ENCODE assay signal across 9 cellular contexts in genomic region chr1:1136547-1137230, GRCh38. TPM values are rescaled to one million over a fixed set of nuclear protein-coding genes. Genes with fewer than 3 reads are reported as not detected.
A peak's percentile ranks its signal among the peaks of the same experiment; 100 is the strongest.
DNase-seq lines count a peak whose midpoint lies in the region; ATAC-seq and TF ChIP-seq lines count a peak whose summit lies in the region.
"Had no signal": no experiment of that assay in that cellular context is flagged by ENCODE, and none has a peak within 500 bp of the region (broad histone marks: within the 10 kb centered on the region; RNA-seq: fewer than 3 reads in every experiment).

No MANE protein-coding gene starts in this region.

- H3K27me3 ChIP-seq in prostate gland (replicated peaks; ENCODE audit: insufficient read depth), result no peaks in the 10 kb centered on the region
- no peaks in the 10 kb centered on the region for H3K27me3 ChIP-seq in BE2C

- no peaks in the 10 kb centered on the region for H3K36me3 ChIP-seq in prostate gland
- no peaks in the 10 kb centered on the region for H3K36me3 ChIP-seq in BE2C

- H3K27me3 Mint-ChIP-seq in activated T-helper 1 cell treated with anti-CD3 and anti-CD28 coated beads, Interleukin-12 subunit alpha, Interleukin-12 subunit beta, Interleukin-2, Interleukin-4 antibody, amounts not matched to agents 30 ng/mL and 10 ng/mL and 1 ng/mL, durations not matched to agents 14 hours and 24 hours and 36 hours (ENCODE audit: insufficient read depth), result no peaks in the 10 kb centered on the region
- H3K27me3 Mint-ChIP-seq in mesothelial cell of epicardium (ENCODE audit: low read depth), result peaks cover 15% of the 10 kb centered on the region

- H3K9me3 ChIP-seq in prostate gland (no peaks in the 10 kb centered on the region), BE2C (no peaks in the 10 kb centered on the region)

- peak; percentile 17 for ATAC-seq in GM19452 (IDR thresholded peaks at IDR 0.05; ENCODE audit: unreplicated experiment)
- ATAC-seq in GM19455 (IDR thresholded peaks at IDR 0.05; ENCODE audit: unreplicated experiment), result no peak

- no peaks in the 10 kb centered on the region for H3K36me3 Mint-ChIP-seq in activated T-helper 1 cell treated with anti-CD3 and anti-CD28 coated beads, Interleukin-12 subunit alpha, Interleukin-12 subunit beta, Interleukin-2, Interleukin-4 antibody, amounts not matched to agents 30 ng/mL and 10 ng/mL and 1 ng/mL, durations not matched to agents 14 hours and 24 hours and 36 hours (ENCODE audit: low read depth)
- no peaks in the 10 kb centered on the region for H3K36me3 Mint-ChIP-seq in mesothelial cell of epicardium

- peak overlapping the region in 1 of 2 donors; percentile 45 for H3K27ac ChIP-seq in prostate gland

- H3K4me3 Mint-ChIP-seq in activated T-helper 1 cell treated with anti-CD3 and anti-CD28 coated beads, Interleukin-12 subunit alpha, Interleukin-12 subunit beta, Interleukin-2, Interleukin-4 antibody, amounts not matched to agents 30 ng/mL and 10 ng/mL and 1 ng/mL, durations not matched to agents 14 hours and 24 hours and 36 hours, result no peak overlapping the region
- no peak overlapping the region for H3K4me3 Mint-ChIP-seq in mesothelial cell of epicardium

- peak overlapping the region; percentile 25 to 29 for H3K4me3 ChIP-seq in prostate gland
- no peak overlapping the region for H3K4me3 ChIP-seq in BE2C (ENCODE audit: low read depth, low read length)

- WGBS in prostate gland, result 4% methylated on average over 45 of the region's 48 CpGs

- H3K27ac Mint-ChIP-seq in activated T-helper 1 cell treated with anti-CD3 and anti-CD28 coated beads, Interleukin-12 subunit alpha, Interleukin-12 subunit beta, Interleukin-2, Interleukin-4 antibody, amounts not matched to agents 30 ng/mL and 10 ng/mL and 1 ng/mL, durations not matched to agents 14 hours and 24 hours and 36 hours, result peak overlapping the region; percentile 18
- no peak overlapping the region for H3K27ac Mint-ChIP-seq in mesothelial cell of epicardium

- DNase-seq in NCI-H1105 treated with DMSO at 0.1 percent for 48 hours (lab: John Stamatoyannopoulos, UW), result peak; percentile 93
- DNase-seq in activated T-helper 1 cell treated with anti-CD3 and anti-CD28 coated beads, Interleukin-12 subunit alpha, Interleukin-12 subunit beta, Interleukin-2, Interleukin-4 antibody, amounts not matched to agents 30 ng/mL and 10 ng/mL and 1 ng/mL, durations not matched to agents 14 hours and 24 hours and 36 hours (ENCODE audit: low spot score), result no peak
- DNase-seq in prostate gland (ENCODE audit: low spot score), result peak; percentile 33
- DNase-seq in BE2C, result no peak
- no peak for DNase-seq in mesothelial cell of epicardium (ENCODE audit: low spot score in 2 of 2, unreplicated experiment in 2 of 2)
- no peak for DNase-seq in dermis blood vessel endothelial cell

- no peak for TF ChIP-seq POLR2A in prostate gland (IDR thresholded peaks at IDR 0.05)

- H3K9me3 Mint-ChIP-seq in activated T-helper 1 cell treated with anti-CD3 and anti-CD28 coated beads, Interleukin-12 subunit alpha, Interleukin-12 subunit beta, Interleukin-2, Interleukin-4 antibody, amounts not matched to agents 30 ng/mL and 10 ng/mL and 1 ng/mL, durations not matched to agents 14 hours and 24 hours and 36 hours, result no peaks in the 10 kb centered on the region
- no peaks in the 10 kb centered on the region for H3K9me3 Mint-ChIP-seq in mesothelial cell of epicardium

- peaks cover 10% of the 10 kb centered on the region for H3K4me1 ChIP-seq in prostate gland (replicated peaks)
- H3K4me1 ChIP-seq in BE2C, result no peaks in the 10 kb centered on the region

- TF ChIP-seq CTCF in prostate gland (IDR thresholded peaks at IDR 0.05), result no peak
- no peak for TF ChIP-seq CTCF in BE2C (IDR thresholded peaks at IDR 0.05; ENCODE audit: low read depth, low read length)
- TF ChIP-seq CTCF in mesothelial cell of epicardium (IDR thresholded peaks at IDR 0.05; ENCODE audit: unreplicated experiment), result no peak

- peaks cover 9% of the 10 kb centered on the region for H3K4me1 Mint-ChIP-seq in activated T-helper 1 cell treated with anti-CD3 and anti-CD28 coated beads, Interleukin-12 subunit alpha, Interleukin-12 subunit beta, Interleukin-2, Interleukin-4 antibody, amounts not matched to agents 30 ng/mL and 10 ng/mL and 1 ng/mL, durations not matched to agents 14 hours and 24 hours and 36 hours (ENCODE audit: low read depth)
- H3K4me1 Mint-ChIP-seq in mesothelial cell of epicardium, result peaks cover 8% of the 10 kb centered on the region

- intact Hi-C loops in activated T-helper 1 cell treated with anti-CD3 and anti-CD28 coated beads, Interleukin-12 subunit alpha, Interleukin-12 subunit beta, Interleukin-2, Interleukin-4 antibody, amounts not matched to agents 30 ng/mL and 10 ng/mL and 1 ng/mL, durations not matched to agents 14 hours and 24 hours and 36 hours (cut with micrococcal nuclease), result loop anchor here (2.0 kb wide), 1 partner anchor 20 kb away; the partner anchor contains the start of gene C1orf159
- intact Hi-C loops in prostate gland (cut with DNase I), result no loop called here

RNA-seq across cellular contexts. Expression of gene C1orf159, which starts 20.8 kb away (rescaled TPM):
- total RNA-seq in activated T-helper 1 cell treated with anti-CD3 and anti-CD28 coated beads, Interleukin-12 subunit alpha, Interleukin-12 subunit beta, Interleukin-2, Interleukin-4 antibody, amounts not matched to agents 30 ng/mL and 10 ng/mL and 1 ng/mL, durations not matched to agents 14 hours and 24 hours and 36 hours, result 30.0 and 30.3 TPM in 2 replicates
- total RNA-seq in prostate gland, result 10 to 100 TPM; 20.0 to 26.4 TPM
- polyA plus RNA-seq in BE2C (2012; ENCODE audit: insufficient read depth, insufficient read length, low read depth), result 32.0 TPM
- 28.4 to 32.8 TPM (median 31.8 TPM) in 3 replicates for total RNA-seq in mesothelial cell of epicardium
- 11.4 and 11.7 TPM in 2 replicates for total RNA-seq in dermis blood vessel endothelial cell

RNA-seq across cellular contexts. Expression of gene TTLL10, which starts 37.0 kb away (rescaled TPM):
- 0.10 and 0.15 TPM in 2 replicates for total RNA-seq in activated T-helper 1 cell treated with anti-CD3 and anti-CD28 coated beads, Interleukin-12 subunit alpha, Interleukin-12 subunit beta, Interleukin-2, Interleukin-4 antibody, amounts not matched to agents 30 ng/mL and 10 ng/mL and 1 ng/mL, durations not matched to agents 14 hours and 24 hours and 36 hours
- total RNA-seq in prostate gland, result 1 to 10 TPM in 1 of 2 donors, under 1 TPM in 1; 0.77 to 7.3 TPM
- polyA plus RNA-seq in BE2C (2012; ENCODE audit: insufficient read depth, insufficient read length, low read depth), result not detected
- 0.32 to 0.47 TPM in 2 of 3 replicates, not detected in the other for total RNA-seq in mesothelial cell of epicardium
- total RNA-seq in dermis blood vessel endothelial cell, result not detected in 2 replicates
- polyA plus RNA-seq: neural cell had no signal

Comparison
In these comparisons a context has a peak if more than half of its experiments do, and no peak if none do; other contexts are left out.
1. DNase-seq: peak in NCI-H1105 treated with DMSO at 0.1 percent for 48 hours (single experiment) and prostate gland (single experiment); none in activated T-helper 1 cell treated with anti-CD3 and anti-CD28 coated beads, Interleukin-12 subunit alpha, Interleukin-12 subunit beta, Interleukin-2, Interleukin-4 antibody, amounts not matched to agents 30 ng/mL and 10 ng/mL and 1 ng/mL, durations not matched to agents 14 hours and 24 hours and 36 hours (single experiment), BE2C (single experiment), mesothelial cell of epicardium (0 of 2) and dermis blood vessel endothelial cell (single experiment).